Comparison of ENCODE assay signal across 1 cellular context in the genomic region with DNA sequence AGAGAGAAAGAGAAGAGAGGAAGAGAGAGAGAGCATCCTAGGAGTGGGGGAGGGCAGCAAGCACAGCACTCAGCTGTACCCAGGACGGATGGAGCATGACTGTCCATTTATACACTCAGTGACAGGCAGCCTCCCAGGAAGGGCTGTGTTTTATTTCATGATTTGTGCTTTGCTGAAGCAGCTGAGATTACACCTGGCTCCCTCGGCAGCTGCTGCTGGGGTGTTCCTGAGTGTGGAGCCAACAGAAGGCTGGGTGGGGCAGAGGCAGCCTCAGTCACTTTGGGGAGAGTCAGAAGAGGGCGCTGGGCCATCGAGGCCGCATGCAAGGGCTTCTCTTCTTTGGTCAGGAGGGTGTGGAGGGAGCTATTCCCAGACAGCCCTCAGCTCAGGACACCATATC.
TF ChIP-seq lines count a peak whose summit lies in the region.

No MANE protein-coding gene starts in this region.

TF ChIP-seq in HepG2, 621 proteins besides CTCF, POLR2A, EP300 and RAD21:
- TF ChIP-seq TBP (CRISPR knock-in tag; IDR thresholded peaks at IDR 0.05) (no peak), SUZ12 (IDR thresholded peaks at IDR 0.05; ENCODE audit: low read depth, low read length) (no peak), NFIC (IDR thresholded peaks at IDR 0.05; ENCODE audit: low read length) (no peak), MTA1 (CRISPR knock-in tag; IDR thresholded peaks at IDR 0.05; ENCODE audit: borderline replicate concordance) (no peak), STAT5B (CRISPR knock-in tag; IDR thresholded peaks at IDR 0.05) (no peak), ZNF564 (CRISPR knock-in tag; IDR thresholded peaks at IDR 0.05) (no peak), ZNF674 (CRISPR knock-in tag; IDR thresholded peaks at IDR 0.05; ENCODE audit: low read depth) (no peak), TCF12 (IDR thresholded peaks at IDR 0.05) (no peak), TCF12 (CRISPR knock-in tag; IDR thresholded peaks at IDR 0.05) (no peak), KDM4B (CRISPR knock-in tag; IDR thresholded peaks at IDR 0.05) (no peak), ZNF136 (CRISPR knock-in tag; IDR thresholded peaks at IDR 0.05; ENCODE audit: low read depth) (no peak), SIN3B (IDR thresholded peaks at IDR 0.05; ENCODE audit: low read length) (no peak), CEBPB (IDR thresholded peaks at IDR 0.05; ENCODE audit: borderline replicate concordance, low read depth, low read length) (no peak), ZFP82 (CRISPR knock-in tag; IDR thresholded peaks at IDR 0.05; ENCODE audit: borderline replicate concordance) (no peak), ZFP36 (IDR thresholded peaks at IDR 0.05; ENCODE audit: borderline replicate concordance, low read depth, low read length, partially characterized antibody) (no peak), HOXA5 (CRISPR knock-in tag; IDR thresholded peaks at IDR 0.05) (no peak), ZFP36L1 (CRISPR knock-in tag; IDR thresholded peaks at IDR 0.05) (no peak), ZNF556 (CRISPR knock-in tag; IDR thresholded peaks at IDR 0.05; ENCODE audit: borderline replicate concordance) (no peak)
- TF ChIP-seq, protein P1, sequence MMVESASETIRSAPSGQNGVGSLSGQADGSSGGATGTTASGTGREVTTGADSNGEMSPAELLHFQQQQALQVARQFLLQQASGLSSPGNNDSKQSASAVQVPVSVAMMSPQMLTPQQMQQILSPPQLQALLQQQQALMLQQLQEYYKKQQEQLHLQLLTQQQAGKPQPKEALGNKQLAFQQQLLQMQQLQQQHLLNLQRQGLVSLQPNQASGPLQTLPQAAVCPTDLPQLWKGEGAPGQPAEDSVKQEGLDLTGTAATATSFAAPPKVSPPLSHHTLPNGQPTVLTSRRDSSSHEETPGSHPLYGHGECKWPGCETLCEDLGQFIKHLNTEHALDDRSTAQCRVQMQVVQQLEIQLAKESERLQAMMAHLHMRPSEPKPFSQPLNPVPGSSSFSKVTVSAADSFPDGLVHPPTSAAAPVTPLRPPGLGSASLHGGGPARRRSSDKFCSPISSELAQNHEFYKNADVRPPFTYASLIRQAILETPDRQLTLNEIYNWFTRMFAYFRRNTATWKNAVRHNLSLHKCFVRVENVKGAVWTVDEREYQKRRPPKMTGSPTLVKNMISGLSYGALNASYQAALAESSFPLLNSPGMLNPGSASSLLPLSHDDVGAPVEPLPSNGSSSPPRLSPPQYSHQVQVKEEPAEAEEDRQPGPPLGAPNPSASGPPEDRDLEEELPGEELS (CRISPR knock-in tag; IDR thresholded peaks at IDR 0.05), result no peak
- TF ChIP-seq, protein P2, sequence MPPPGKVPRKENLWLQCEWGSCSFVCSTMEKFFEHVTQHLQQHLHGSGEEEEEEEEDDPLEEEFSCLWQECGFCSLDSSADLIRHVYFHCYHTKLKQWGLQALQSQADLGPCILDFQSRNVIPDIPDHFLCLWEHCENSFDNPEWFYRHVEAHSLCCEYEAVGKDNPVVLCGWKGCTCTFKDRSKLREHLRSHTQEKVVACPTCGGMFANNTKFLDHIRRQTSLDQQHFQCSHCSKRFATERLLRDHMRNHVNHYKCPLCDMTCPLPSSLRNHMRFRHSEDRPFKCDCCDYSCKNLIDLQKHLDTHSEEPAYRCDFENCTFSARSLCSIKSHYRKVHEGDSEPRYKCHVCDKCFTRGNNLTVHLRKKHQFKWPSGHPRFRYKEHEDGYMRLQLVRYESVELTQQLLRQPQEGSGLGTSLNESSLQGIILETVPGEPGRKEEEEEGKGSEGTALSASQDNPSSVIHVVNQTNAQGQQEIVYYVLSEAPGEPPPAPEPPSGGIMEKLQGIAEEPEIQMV (CRISPR knock-in tag; IDR thresholded peaks at IDR 0.05; ENCODE audit: low read depth), result no peak
